In the genomic region with DNA sequence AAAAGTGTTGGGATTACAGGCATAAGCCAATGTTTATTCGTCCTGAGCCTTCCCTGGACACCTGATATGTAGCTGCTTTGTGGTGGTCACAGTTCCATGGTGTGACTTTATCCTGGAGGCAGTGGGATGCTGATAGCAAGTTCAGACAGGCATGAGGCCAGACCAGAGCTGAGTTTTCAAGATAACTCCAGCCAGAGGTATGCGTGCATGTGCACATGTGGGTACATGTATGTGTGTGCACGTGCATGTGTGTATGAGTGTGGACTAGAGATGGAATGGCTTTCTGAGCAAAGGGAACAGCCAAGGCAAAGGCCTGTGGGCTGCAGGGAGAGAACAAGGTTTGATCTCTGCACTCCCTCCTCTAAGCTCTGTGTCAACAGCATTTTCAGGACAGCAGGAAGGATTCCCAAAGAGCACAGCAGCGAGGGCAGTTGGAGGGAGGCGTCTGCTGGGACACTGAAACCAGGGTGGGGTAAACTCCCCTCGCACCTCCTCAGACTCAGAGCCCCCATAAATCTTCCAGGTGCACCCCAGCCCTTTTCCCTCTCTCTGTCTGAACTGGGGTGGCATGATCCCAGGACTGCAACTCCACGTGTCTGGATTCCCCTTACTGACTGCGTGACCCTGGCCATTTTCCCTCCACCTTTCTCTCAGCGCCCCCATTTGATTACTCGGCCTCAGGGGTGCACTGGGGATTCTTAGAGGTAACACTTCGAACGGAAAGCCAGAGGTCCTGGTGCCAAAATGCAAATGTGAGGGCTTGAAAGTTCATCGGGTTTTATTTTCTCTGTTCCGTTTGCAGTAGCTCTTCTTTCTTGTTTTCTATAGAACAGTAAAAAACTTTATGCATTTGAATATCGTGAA, we compare ENCODE assay signal across 1 cellular context.
TF ChIP-seq lines count a peak whose summit lies in the region.

No MANE protein-coding gene starts in this region.

TF ChIP-seq in HepG2, 621 proteins besides CTCF, POLR2A, EP300 and RAD21 (continued from another document and continues in another):
- TF ChIP-seq, protein P1, sequence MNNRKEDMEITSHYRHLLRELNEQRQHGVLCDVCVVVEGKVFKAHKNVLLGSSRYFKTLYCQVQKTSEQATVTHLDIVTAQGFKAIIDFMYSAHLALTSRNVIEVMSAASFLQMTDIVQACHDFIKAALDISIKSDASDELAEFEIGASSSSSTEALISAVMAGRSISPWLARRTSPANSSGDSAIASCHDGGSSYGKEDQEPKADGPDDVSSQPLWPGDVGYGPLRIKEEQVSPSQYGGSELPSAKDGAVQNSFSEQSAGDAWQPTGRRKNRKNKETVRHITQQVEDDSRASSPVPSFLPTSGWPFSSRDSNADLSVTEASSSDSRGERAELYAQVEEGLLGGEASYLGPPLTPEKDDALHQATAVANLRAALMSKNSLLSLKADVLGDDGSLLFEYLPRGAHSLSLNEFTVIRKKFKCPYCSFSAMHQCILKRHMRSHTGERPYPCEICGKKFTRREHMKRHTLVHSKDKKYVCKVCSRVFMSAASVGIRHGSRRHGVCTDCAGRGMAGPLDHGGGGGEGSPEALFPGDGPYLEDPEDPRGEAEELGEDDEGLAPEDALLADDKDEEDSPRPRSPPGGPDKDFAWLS (CRISPR knock-in tag; IDR thresholded peaks at IDR 0.05; ENCODE audit: borderline replicate concordance): no peak
- TF ChIP-seq, protein P2, sequence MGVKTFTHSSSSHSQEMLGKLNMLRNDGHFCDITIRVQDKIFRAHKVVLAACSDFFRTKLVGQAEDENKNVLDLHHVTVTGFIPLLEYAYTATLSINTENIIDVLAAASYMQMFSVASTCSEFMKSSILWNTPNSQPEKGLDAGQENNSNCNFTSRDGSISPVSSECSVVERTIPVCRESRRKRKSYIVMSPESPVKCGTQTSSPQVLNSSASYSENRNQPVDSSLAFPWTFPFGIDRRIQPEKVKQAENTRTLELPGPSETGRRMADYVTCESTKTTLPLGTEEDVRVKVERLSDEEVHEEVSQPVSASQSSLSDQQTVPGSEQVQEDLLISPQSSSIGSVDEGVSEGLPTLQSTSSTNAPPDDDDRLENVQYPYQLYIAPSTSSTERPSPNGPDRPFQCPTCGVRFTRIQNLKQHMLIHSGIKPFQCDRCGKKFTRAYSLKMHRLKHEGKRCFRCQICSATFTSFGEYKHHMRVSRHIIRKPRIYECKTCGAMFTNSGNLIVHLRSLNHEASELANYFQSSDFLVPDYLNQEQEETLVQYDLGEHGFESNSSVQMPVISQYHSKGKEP (CRISPR knock-in tag; IDR thresholded peaks at IDR 0.05): no peak
- TF ChIP-seq ZNF546 (CRISPR knock-in tag; conservative IDR thresholded peaks at IDR 0.05) (0 out of 2 replicates have a peak, but pooled peaks have one; percentile 54), NFRKB (IDR thresholded peaks at IDR 0.05) (no peak), ZNF138 (CRISPR knock-in tag; IDR thresholded peaks at IDR 0.05; ENCODE audit: low read depth) (no peak), ZSCAN29 (CRISPR knock-in tag; conservative IDR thresholded peaks at IDR 0.05) (no peak), AHR (CRISPR knock-in tag; IDR thresholded peaks at IDR 0.05) (no peak), TBX2 (CRISPR knock-in tag; IDR thresholded peaks at IDR 0.05; ENCODE audit: borderline replicate concordance) (peak; percentile 71; the same call in 1 of the 2 replicates), ARNT2 (CRISPR knock-in tag; IDR thresholded peaks at IDR 0.05; ENCODE audit: low read depth) (no peak), SP4 (CRISPR knock-in tag; IDR thresholded peaks at IDR 0.05) (peak; percentile 54; the same call in 1 of the 2 replicates), ATM (IDR thresholded peaks at IDR 0.05; ENCODE audit: borderline replicate concordance) (no peak), SP5 (CRISPR knock-in tag; IDR thresholded peaks at IDR 0.05; ENCODE audit: borderline replicate concordance, low read depth) (peak; percentile 29; the same call in 1 of the 2 replicates), AKAP8 (CRISPR knock-in tag; IDR thresholded peaks at IDR 0.05) (no peak), CCAR2 (optimal IDR thresholded peaks at IDR 0.05; ENCODE audit: low read depth, low read length) (peak; percentile 52), BHLHE40 (IDR thresholded peaks at IDR 0.05; ENCODE audit: low read length) (peak; percentile 81), LCORL (IDR thresholded peaks at IDR 0.05) (no peak; the same call in 1 of the 2 replicates), LCORL (CRISPR knock-in tag; IDR thresholded peaks at IDR 0.05) (peak; percentile 94), ZNF614 (CRISPR knock-in tag; IDR thresholded peaks at IDR 0.05; ENCODE audit: borderline replicate concordance) (peak; percentile 71; the same call in 1 of the 2 replicates), POLR2AphosphoS2 (IDR thresholded peaks at IDR 0.05; ENCODE audit: low read depth, low read length) (no peak), ZNF468 (CRISPR knock-in tag; IDR thresholded peaks at IDR 0.05) (no peak), TCF7L2 (IDR thresholded peaks at IDR 0.05; ENCODE audit: low read depth, low read length) (no peak), PAWR (CRISPR knock-in tag; IDR thresholded peaks at IDR 0.05; ENCODE audit: borderline replicate concordance) (no peak), ELF3 (CRISPR knock-in tag; IDR thresholded peaks at IDR 0.05) (peak; percentile 22; the same call in 1 of the 2 replicates), XRCC5 (optimal IDR thresholded peaks at IDR 0.05; ENCODE audit: low read length) (peak; percentile 54), ZNF790 (CRISPR knock-in tag; IDR thresholded peaks at IDR 0.05; ENCODE audit: borderline replicate concordance) (no peak), ZMYM3 (CRISPR knock-in tag; IDR thresholded peaks at IDR 0.05) (peak; percentile 99), NR1H2 (CRISPR knock-in tag; IDR thresholded peaks at IDR 0.05; ENCODE audit: borderline replicate concordance, low read depth) (peak; percentile 79; the same call in 1 of the 2 replicates), ZNF629 (CRISPR knock-in tag; conservative IDR thresholded peaks at IDR 0.05) (peak; percentile 69), ZNF883 (CRISPR knock-in tag; IDR thresholded peaks at IDR 0.05; ENCODE audit: not compliant biosample characterization) (peak; percentile 70), CC2D1A (CRISPR knock-in tag; IDR thresholded peaks at IDR 0.05) (no peak), ZNF101 (CRISPR knock-in tag; IDR thresholded peaks at IDR 0.05; ENCODE audit: borderline replicate concordance, low read depth) (no peak), ZNF761 (CRISPR knock-in tag; conservative IDR thresholded peaks at IDR 0.05) (no peak), KLF12 (CRISPR knock-in tag; IDR thresholded peaks at IDR 0.05; ENCODE audit: borderline replicate concordance) (0 out of 2 replicates have a peak, but pooled peaks have one; percentile 35), FIP1L1 (IDR thresholded peaks at IDR 0.05; ENCODE audit: borderline replicate concordance, insufficient read depth, low read depth, low read length) (no peak), NCOR1 (IDR thresholded peaks at IDR 0.05; ENCODE audit: borderline replicate concordance, low read length) (no peak), MAF1 (CRISPR knock-in tag; IDR thresholded peaks at IDR 0.05; ENCODE audit: borderline replicate concordance) (no peak), SATB2 (CRISPR knock-in tag; IDR thresholded peaks at IDR 0.05) (no peak), RARA (CRISPR knock-in tag; IDR thresholded peaks at IDR 0.05) (no peak), ZNF788 (CRISPR knock-in tag; IDR thresholded peaks at IDR 0.05; ENCODE audit: borderline replicate concordance) (peak; percentile 65; the same call in 1 of the 2 replicates), FOXA3 (CRISPR knock-in tag; IDR thresholded peaks at IDR 0.05) (peak; percentile 94), ZNF317 (CRISPR knock-in tag; IDR thresholded peaks at IDR 0.05) (peak; percentile 79), CBX5 (CRISPR knock-in tag; IDR thresholded peaks at IDR 0.05; ENCODE audit: borderline replicate concordance) (peak; percentile 43; the same call in 1 of the 2 replicates), ZKSCAN1 (IDR thresholded peaks at IDR 0.05; ENCODE audit: low read length) (peak; percentile 47; the same call in 1 of the 2 replicates), ZNF792 (CRISPR knock-in tag; IDR thresholded peaks at IDR 0.05) (peak; percentile 46; the same call in 1 of the 2 replicates), KDM5B (CRISPR knock-in tag; IDR thresholded peaks at IDR 0.05; ENCODE audit: borderline replicate concordance) (peak; percentile 38; the same call in 1 of the 2 replicates), NONO (IDR thresholded peaks at IDR 0.05) (no peak), NONO (CRISPR knock-in tag; conservative IDR thresholded peaks at IDR 0.05) (0 out of 2 replicates have a peak, but pooled peaks have one; percentile 19), ZNF282 (IDR thresholded peaks at IDR 0.05; ENCODE audit: partially characterized antibody) (no peak), TOPORS (CRISPR knock-in tag; IDR thresholded peaks at IDR 0.05) (no peak), ZFY (CRISPR knock-in tag; IDR thresholded peaks at IDR 0.05) (peak; percentile 52; the same call in 1 of the 2 replicates)
- TF ChIP-seq, protein P3, sequence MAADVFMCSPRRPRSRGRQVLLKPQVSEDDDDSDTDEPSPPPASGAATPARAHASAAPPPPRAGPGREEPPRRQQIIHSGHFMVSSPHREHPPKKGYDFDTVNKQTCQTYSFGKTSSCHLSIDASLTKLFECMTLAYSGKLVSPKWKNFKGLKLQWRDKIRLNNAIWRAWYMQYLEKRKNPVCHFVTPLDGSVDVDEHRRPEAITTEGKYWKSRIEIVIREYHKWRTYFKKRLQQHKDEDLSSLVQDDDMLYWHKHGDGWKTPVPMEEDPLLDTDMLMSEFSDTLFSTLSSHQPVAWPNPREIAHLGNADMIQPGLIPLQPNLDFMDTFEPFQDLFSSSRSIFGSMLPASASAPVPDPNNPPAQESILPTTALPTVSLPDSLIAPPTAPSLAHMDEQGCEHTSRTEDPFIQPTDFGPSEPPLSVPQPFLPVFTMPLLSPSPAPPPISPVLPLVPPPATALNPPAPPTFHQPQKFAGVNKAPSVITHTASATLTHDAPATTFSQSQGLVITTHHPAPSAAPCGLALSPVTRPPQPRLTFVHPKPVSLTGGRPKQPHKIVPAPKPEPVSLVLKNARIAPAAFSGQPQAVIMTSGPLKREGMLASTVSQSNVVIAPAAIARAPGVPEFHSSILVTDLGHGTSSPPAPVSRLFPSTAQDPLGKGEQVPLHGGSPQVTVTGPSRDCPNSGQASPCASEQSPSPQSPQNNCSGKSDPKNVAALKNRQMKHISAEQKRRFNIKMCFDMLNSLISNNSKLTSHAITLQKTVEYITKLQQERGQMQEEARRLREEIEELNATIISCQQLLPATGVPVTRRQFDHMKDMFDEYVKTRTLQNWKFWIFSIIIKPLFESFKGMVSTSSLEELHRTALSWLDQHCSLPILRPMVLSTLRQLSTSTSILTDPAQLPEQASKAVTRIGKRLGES (CRISPR knock-in tag; IDR thresholded peaks at IDR 0.05; ENCODE audit: borderline replicate concordance): no peak
- TF ChIP-seq, protein P4, sequence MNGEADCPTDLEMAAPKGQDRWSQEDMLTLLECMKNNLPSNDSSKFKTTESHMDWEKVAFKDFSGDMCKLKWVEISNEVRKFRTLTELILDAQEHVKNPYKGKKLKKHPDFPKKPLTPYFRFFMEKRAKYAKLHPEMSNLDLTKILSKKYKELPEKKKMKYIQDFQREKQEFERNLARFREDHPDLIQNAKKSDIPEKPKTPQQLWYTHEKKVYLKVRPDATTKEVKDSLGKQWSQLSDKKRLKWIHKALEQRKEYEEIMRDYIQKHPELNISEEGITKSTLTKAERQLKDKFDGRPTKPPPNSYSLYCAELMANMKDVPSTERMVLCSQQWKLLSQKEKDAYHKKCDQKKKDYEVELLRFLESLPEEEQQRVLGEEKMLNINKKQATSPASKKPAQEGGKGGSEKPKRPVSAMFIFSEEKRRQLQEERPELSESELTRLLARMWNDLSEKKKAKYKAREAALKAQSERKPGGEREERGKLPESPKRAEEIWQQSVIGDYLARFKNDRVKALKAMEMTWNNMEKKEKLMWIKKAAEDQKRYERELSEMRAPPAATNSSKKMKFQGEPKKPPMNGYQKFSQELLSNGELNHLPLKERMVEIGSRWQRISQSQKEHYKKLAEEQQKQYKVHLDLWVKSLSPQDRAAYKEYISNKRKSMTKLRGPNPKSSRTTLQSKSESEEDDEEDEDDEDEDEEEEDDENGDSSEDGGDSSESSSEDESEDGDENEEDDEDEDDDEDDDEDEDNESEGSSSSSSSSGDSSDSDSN (CRISPR knock-in tag; IDR thresholded peaks at IDR 0.05): peak; percentile 55; the same call in 1 of the 2 replicates
- TF ChIP-seq, protein P5, sequence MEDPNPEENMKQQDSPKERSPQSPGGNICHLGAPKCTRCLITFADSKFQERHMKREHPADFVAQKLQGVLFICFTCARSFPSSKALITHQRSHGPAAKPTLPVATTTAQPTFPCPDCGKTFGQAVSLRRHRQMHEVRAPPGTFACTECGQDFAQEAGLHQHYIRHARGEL (CRISPR knock-in tag; IDR thresholded peaks at IDR 0.05): no peak
- TF ChIP-seq, protein P6, sequence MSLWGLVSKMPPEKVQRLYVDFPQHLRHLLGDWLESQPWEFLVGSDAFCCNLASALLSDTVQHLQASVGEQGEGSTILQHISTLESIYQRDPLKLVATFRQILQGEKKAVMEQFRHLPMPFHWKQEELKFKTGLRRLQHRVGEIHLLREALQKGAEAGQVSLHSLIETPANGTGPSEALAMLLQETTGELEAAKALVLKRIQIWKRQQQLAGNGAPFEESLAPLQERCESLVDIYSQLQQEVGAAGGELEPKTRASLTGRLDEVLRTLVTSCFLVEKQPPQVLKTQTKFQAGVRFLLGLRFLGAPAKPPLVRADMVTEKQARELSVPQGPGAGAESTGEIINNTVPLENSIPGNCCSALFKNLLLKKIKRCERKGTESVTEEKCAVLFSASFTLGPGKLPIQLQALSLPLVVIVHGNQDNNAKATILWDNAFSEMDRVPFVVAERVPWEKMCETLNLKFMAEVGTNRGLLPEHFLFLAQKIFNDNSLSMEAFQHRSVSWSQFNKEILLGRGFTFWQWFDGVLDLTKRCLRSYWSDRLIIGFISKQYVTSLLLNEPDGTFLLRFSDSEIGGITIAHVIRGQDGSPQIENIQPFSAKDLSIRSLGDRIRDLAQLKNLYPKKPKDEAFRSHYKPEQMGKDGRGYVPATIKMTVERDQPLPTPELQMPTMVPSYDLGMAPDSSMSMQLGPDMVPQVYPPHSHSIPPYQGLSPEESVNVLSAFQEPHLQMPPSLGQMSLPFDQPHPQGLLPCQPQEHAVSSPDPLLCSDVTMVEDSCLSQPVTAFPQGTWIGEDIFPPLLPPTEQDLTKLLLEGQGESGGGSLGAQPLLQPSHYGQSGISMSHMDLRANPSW (CRISPR knock-in tag; IDR thresholded peaks at IDR 0.05; ENCODE audit: borderline replicate concordance): peak; percentile 84; the same call in 1 of the 2 replicates
- TF ChIP-seq, protein P7, sequence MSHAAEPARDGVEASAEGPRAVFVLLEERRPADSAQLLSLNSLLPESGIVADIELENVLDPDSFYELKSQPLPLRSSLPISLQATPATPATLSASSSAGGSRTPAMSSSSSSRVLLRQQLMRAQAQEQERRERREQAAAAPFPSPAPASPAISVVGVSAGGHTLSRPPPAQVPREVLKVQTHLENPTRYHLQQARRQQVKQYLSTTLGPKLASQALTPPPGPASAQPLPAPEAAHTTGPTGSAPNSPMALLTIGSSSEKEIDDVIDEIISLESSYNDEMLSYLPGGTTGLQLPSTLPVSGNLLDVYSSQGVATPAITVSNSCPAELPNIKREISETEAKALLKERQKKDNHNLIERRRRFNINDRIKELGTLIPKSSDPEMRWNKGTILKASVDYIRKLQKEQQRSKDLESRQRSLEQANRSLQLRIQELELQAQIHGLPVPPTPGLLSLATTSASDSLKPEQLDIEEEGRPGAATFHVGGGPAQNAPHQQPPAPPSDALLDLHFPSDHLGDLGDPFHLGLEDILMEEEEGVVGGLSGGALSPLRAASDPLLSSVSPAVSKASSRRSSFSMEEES (CRISPR knock-in tag; IDR thresholded peaks at IDR 0.05): no peak
